Comparison of ENCODE assay signal across 12 cellular contexts in the genomic region with DNA sequence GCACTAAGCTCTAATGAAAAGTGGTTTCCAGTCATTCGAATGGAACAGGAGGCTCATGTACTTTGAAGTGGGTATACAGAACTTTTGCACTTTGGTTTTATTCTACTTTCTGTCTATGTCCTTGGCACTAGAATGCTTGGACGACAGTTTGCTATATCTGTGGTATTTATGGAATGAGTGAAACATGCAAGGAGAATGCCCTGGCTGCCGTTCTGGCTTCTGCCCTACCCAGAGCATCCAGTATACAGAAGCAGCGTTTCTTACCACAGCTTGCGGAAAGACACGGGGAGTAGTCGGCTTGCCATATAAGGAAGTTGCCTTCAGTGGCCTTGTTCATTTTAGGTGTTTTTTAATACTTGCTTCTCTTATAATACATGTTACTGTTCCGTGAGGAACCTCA.
DNase-seq lines count a peak whose midpoint lies in the region; ATAC-seq and TF ChIP-seq lines count a peak whose summit lies in the region.
"Had no signal": no experiment of that assay in that cellular context is flagged by ENCODE, and none has a peak within 500 bp of the region (broad histone marks: within the 10 kb centered on the region; RNA-seq: fewer than 3 reads in every experiment).

No MANE protein-coding gene starts in this region.

- no peaks in the 10 kb centered on the region for H3K36me3 Mint-ChIP-seq in glutamatergic neuron (ENCODE audit: unreplicated experiment)

- H4K20me1 ChIP-seq in smooth muscle cell (ENCODE audit: low read depth) = peaks cover 7% of the 10 kb centered on the region

- WGBS in adrenal gland, 4 donors = 39 to 65% (median 51%) methylated on average over 8 of the region's 8 CpGs
- 42% methylated on average over 8 of the region's 8 CpGs for WGBS in smooth muscle cell (ENCODE audit: low lambda C conversion rate)

- H3K4me2 ChIP-seq in smooth muscle cell = peak overlapping the region; percentile 28

- TF ChIP-seq POLR2A in adrenal gland (IDR thresholded peaks at IDR 0.05) = no peak

- H3K4me1 ChIP-seq in adrenal gland (replicated peaks in 1 of 2) (peaks cover 4 to 17% of the 10 kb centered on the region in 2 donors), cardiac muscle cell (ENCODE audit: low read depth) (no peaks in the 10 kb centered on the region), smooth muscle cell (ENCODE audit: low read depth) (no peaks in the 10 kb centered on the region)

- H3K4me1 Mint-ChIP-seq in glutamatergic neuron (ENCODE audit: low read depth, unreplicated experiment) = no peaks in the 10 kb centered on the region

- no peaks in the 10 kb centered on the region for H3K9me3 Mint-ChIP-seq in glutamatergic neuron (ENCODE audit: unreplicated experiment)
- H3K9me3 Mint-ChIP-seq: T-cell had no signal

- H3K27me3 ChIP-seq in adrenal gland = no peaks in the 10 kb centered on the region
- no peaks in the 10 kb centered on the region for H3K27me3 ChIP-seq in cardiac muscle cell
- no peaks in the 10 kb centered on the region for H3K27me3 ChIP-seq in smooth muscle cell (ENCODE audit: low read depth)

- no peak overlapping the region for H3K27ac Mint-ChIP-seq in glutamatergic neuron (ENCODE audit: unreplicated experiment)
- H3K27ac Mint-ChIP-seq: T-cell had no signal

- no peak overlapping the region for H2AFZ ChIP-seq in smooth muscle cell (ENCODE audit: low read depth)

- H3K79me2 ChIP-seq in smooth muscle cell (ENCODE audit: low read depth) = peaks cover 6% of the 10 kb centered on the region

- H3K36me3 ChIP-seq in adrenal gland (replicated peaks in 1 of 2) = no peaks in the 10 kb centered on the region
- H3K36me3 ChIP-seq in cardiac muscle cell = no peaks in the 10 kb centered on the region
- H3K36me3 ChIP-seq in smooth muscle cell (ENCODE audit: low read depth) = no peaks in the 10 kb centered on the region

- H3K27me3 Mint-ChIP-seq in glutamatergic neuron (ENCODE audit: unreplicated experiment) = no peaks in the 10 kb centered on the region
- H3K27me3 Mint-ChIP-seq: T-cell had no signal

- peak overlapping the region in 3 of 5 donors; percentile 2 to 31 (median 30) for H3K27ac ChIP-seq in adrenal gland
- no peak overlapping the region for H3K27ac ChIP-seq in cardiac muscle cell
- peak overlapping the region; percentile 48 for H3K27ac ChIP-seq in smooth muscle cell (ENCODE audit: low read depth)

- H3K9me3 ChIP-seq in adrenal gland (replicated peaks in 1 of 3) = no peaks in the 10 kb centered on the region
- H3K9me3 ChIP-seq in cardiac muscle cell (ENCODE audit: low read depth) = no peaks in the 10 kb centered on the region
- H3K9me3 ChIP-seq in smooth muscle cell (replicated peaks; ENCODE audit: low read depth) = no peaks in the 10 kb centered on the region

- H3F3A ChIP-seq in smooth muscle cell (ENCODE audit: low read depth) = no peaks in the 10 kb centered on the region

- intact Hi-C loops in adrenal gland (cut with DNase I) = no loop called here

- ATAC-seq in HG03521 (IDR thresholded peaks at IDR 0.05; ENCODE audit: unreplicated experiment) = no peak
- ATAC-seq: T-cell had no signal

- no peak overlapping the region for H3K9ac ChIP-seq in smooth muscle cell (ENCODE audit: low read depth)

- H3K4me3 ChIP-seq in adrenal gland (no peak overlapping the region), cardiac muscle cell (no peak overlapping the region), smooth muscle cell (no peak overlapping the region)

- DNase-seq in HCEC 1CT (peak; percentile 92), adrenal gland (peak in 6 of 7 donors; percentile 33 to 85 (median 70)), cardiac muscle cell (ENCODE audit: low read depth in 1 of 2, low spot score in 1 of 2) (peak; percentile 12 to 89), smooth muscle cell (lab: John Stamatoyannopoulos, UW; ENCODE audit: unreplicated experiment) (no peak), NCI-H524 (lab: John Stamatoyannopoulos, UW) (no peak), glutamatergic neuron (no peak), NOMO-1 treated with dmso at 0.1 percent for 144 hours (lab: John Stamatoyannopoulos, UW; ENCODE audit: unreplicated experiment) (no peak)
- DNase-seq: KG1, NCI-H510A, nucleus accumbens, T-cell had no signal

- TF ChIP-seq CTCF in adrenal gland (IDR thresholded peaks at IDR 0.05) = peak in 1 of 6 experiments; percentile 12
- no peak for TF ChIP-seq CTCF in cardiac muscle cell (IDR thresholded peaks at IDR 0.05; ENCODE audit: low read depth, low read length)
- TF ChIP-seq CTCF in smooth muscle cell (IDR thresholded peaks at IDR 0.05; ENCODE audit: borderline replicate concordance, insufficient read depth, poor library complexity, severe bottlenecking) = no peak
- TF ChIP-seq CTCF in glutamatergic neuron (IDR thresholded peaks at IDR 0.05; ENCODE audit: partially characterized antibody, unreplicated experiment) = no peak

- H3K4me3 Mint-ChIP-seq in glutamatergic neuron (ENCODE audit: unreplicated experiment) = no peak overlapping the region
- H3K4me3 Mint-ChIP-seq: T-cell had no signal

Comparison
In these comparisons a context has a peak if more than half of its experiments do, and no peak if none do; other contexts are left out.
1. DNase-seq: peak in HCEC 1CT (single experiment), adrenal gland (6 of 7) and cardiac muscle cell (2 of 2); none in smooth muscle cell (single experiment), NCI-H524 (0 of 2), glutamatergic neuron (single experiment) and NOMO-1 treated with dmso at 0.1 percent for 144 hours (single experiment).